12 cellular contexts compared by ENCODE assay signal in genomic region chr10:22908837-22909236, GRCh38. TPM values are rescaled to one million over a fixed set of nuclear protein-coding genes. Genes with fewer than 3 reads are reported as not detected.
"Had no signal": no experiment of that assay in that cellular context is flagged by ENCODE, and none has a peak within 500 bp of the region (broad histone marks: within the 10 kb centered on the region; RNA-seq: fewer than 3 reads in every experiment).

No MANE protein-coding gene starts in this region.

- H3K36me3 ChIP-seq: HAP-1 had no signal

- H3K9ac ChIP-seq: GM23248 had no signal

- H3K4me2 ChIP-seq: GM23338 had no signal

- H3K9me3 ChIP-seq: HAP-1 had no signal

- FAIRE-seq: H1, H54 had no signal

- ATAC-seq: GM23338, HCT116 had no signal

- DNase-seq: GM23248, GOT3, H7, H9, HCEC 1CT, HFFc6 had no signal

- H2AFZ ChIP-seq: GM23248, GM23338 had no signal

- H3K27ac ChIP-seq: GM23248 had no signal

- H3K4me3 ChIP-seq: GM23248, GM23338, HAP-1 had no signal

RNA-seq across cellular contexts. Expression of gene ARMC3, which starts 19.0 kb away (rescaled TPM):
- total RNA-seq: GM23248, H4, HFFc6 had no signal
- polyA plus RNA-seq: GM23248, GM23338 had no signal
